Comparison of ENCODE assay signal across 13 cellular contexts in genomic region chr5:151676719-151677118, GRCh38. TPM values are rescaled to one million over a fixed set of nuclear protein-coding genes. Genes with fewer than 3 reads are reported as not detected.
DNase-seq lines count a peak whose midpoint lies in the region; ATAC-seq and TF ChIP-seq lines count a peak whose summit lies in the region.
"Had no signal": no experiment of that assay in that cellular context is flagged by ENCODE, and none has a peak within 500 bp of the region (broad histone marks: within the 10 kb centered on the region; RNA-seq: fewer than 3 reads in every experiment).

No MANE protein-coding gene starts in this region.

- H3K27me3 Mint-ChIP-seq in nephron (ENCODE audit: low read depth), result no peaks in the 10 kb centered on the region

- peaks cover 81% of the 10 kb centered on the region for H3K4me1 Mint-ChIP-seq in nephron
- H3K4me1 Mint-ChIP-seq: activated naive CD4-positive, alpha-beta T cell treated with anti-CD3 and anti-CD28 coated beads, Interleukin-2, amount 10 ng/mL, durations not matched to agents 7 days and 5 days had no signal

- H3K36me3 ChIP-seq in heart left ventricle (peaks cover 0 to 64% (median 29%) of the 10 kb centered on the region in 9 donors), esophagus muscularis mucosa (peaks cover 8 to 58% (median 33%) of the 10 kb centered on the region in 4 donors), upper lobe of right lung (peaks cover 32% of the 10 kb centered on the region)

- no peaks in the 10 kb centered on the region for H3K9me3 Mint-ChIP-seq in nephron
- H3K9me3 Mint-ChIP-seq: activated naive CD4-positive, alpha-beta T cell treated with anti-CD3 and anti-CD28 coated beads, Interleukin-2, amount 10 ng/mL, durations not matched to agents 7 days and 5 days had no signal

- no peaks in the 10 kb centered on the region for H3K27me3 ChIP-seq in heart left ventricle
- H3K27me3 ChIP-seq in esophagus muscularis mucosa, result no peaks in the 10 kb centered on the region
- no peaks in the 10 kb centered on the region for H3K27me3 ChIP-seq in upper lobe of right lung

- H3K4me3 ChIP-seq in heart left ventricle (peak overlapping the region in 1 of 12 donors; percentile 6), esophagus muscularis mucosa (no peak overlapping the region), upper lobe of right lung (no peak overlapping the region)

- DNase-seq in heart left ventricle, result no peak
- DNase-seq in cardiac septum (ENCODE audit: low spot score), result no peak
- DNase-seq in esophagus muscularis mucosa (ENCODE audit: extremely low spot score), result no peak
- DNase-seq in upper lobe of right lung, result no peak
- DNase-seq in omental fat pad (ENCODE audit: low spot score), result no peak
- DNase-seq in GM03348 (ENCODE audit: low spot score), result no peak
- DNase-seq: activated CD4-positive, alpha-beta T cell treated with anti-CD3 and anti-CD28 coated beads, Interleukin-2, amount 50 U/mL, for 48 hours; activated naive CD4-positive, alpha-beta T cell treated with anti-CD3 and anti-CD28 coated beads, Interleukin-2, amount 10 ng/mL, durations not matched to agents 7 days and 5 days; NCI-H345; stimulated activated CD4-positive, alpha-beta T cell treated with anti-CD3 and anti-CD28 coated beads, Interleukin-15, amount 100 ng/mL, for 24 hours; stimulated activated naive CD8-positive, alpha-beta T cell treated with anti-CD3 and anti-CD28 coated beads, Interleukin-15, Interleukin-2, amounts not matched to agents 100 U/mL and 50 U/mL, for 24 hours had no signal

- H3K4me3 Mint-ChIP-seq in nephron, result peak overlapping the region; percentile 15 to 66 (median 42)
- H3K4me3 Mint-ChIP-seq: activated naive CD4-positive, alpha-beta T cell treated with anti-CD3 and anti-CD28 coated beads, Interleukin-2, amount 10 ng/mL, durations not matched to agents 7 days and 5 days had no signal

- H3K9me3 ChIP-seq in heart left ventricle (no peaks in the 10 kb centered on the region), esophagus muscularis mucosa (no peaks in the 10 kb centered on the region), upper lobe of right lung (no peaks in the 10 kb centered on the region)

- H3K4me1 ChIP-seq in heart left ventricle, result peaks cover 25 to 98% (median 93%) of the 10 kb centered on the region in 12 donors
- H3K4me1 ChIP-seq in esophagus muscularis mucosa, result peaks cover 94 to 100% (median 97%) of the 10 kb centered on the region in 4 donors
- H3K4me1 ChIP-seq in upper lobe of right lung, result peaks cover 92% of the 10 kb centered on the region

- H3K36me3 Mint-ChIP-seq in nephron (ENCODE audit: low read depth), result peaks cover 68% of the 10 kb centered on the region
- H3K36me3 Mint-ChIP-seq: activated naive CD4-positive, alpha-beta T cell treated with anti-CD3 and anti-CD28 coated beads, Interleukin-2, amount 10 ng/mL, durations not matched to agents 7 days and 5 days had no signal

- 35 to 64% (median 38%) methylated on average over 2 of the region's 2 CpGs for WGBS in heart left ventricle, 4 donors
- 52% methylated on average over 2 of the region's 2 CpGs for WGBS in esophagus muscularis mucosa

- no peak for TF ChIP-seq EP300 in esophagus muscularis mucosa (IDR thresholded peaks at IDR 0.05)

- peak in 2 of 4 donors; percentile 15 to 17 for ATAC-seq in heart left ventricle
- ATAC-seq in upper lobe of right lung, result no peak
- no peak for ATAC-seq in HG02759 (IDR thresholded peaks at IDR 0.05; ENCODE audit: unreplicated experiment)
- ATAC-seq in omental fat pad (ENCODE audit: low FRiP score), result no peak
- ATAC-seq: stimulated activated naive CD8-positive, alpha-beta T cell treated with anti-CD3 and anti-CD28 coated beads, Interleukin-15, Interleukin-2, amounts not matched to agents 100 U/mL and 50 U/mL, for 24 hours had no signal

- no peak for TF ChIP-seq POLR2A in heart left ventricle (IDR thresholded peaks at IDR 0.05)
- TF ChIP-seq POLR2A in esophagus muscularis mucosa (IDR thresholded peaks at IDR 0.05; ENCODE audit: low read depth), result no peak

- peak overlapping the region; percentile 79 to 96 (median 83) for H3K27ac Mint-ChIP-seq in nephron
- H3K27ac Mint-ChIP-seq: activated naive CD4-positive, alpha-beta T cell treated with anti-CD3 and anti-CD28 coated beads, Interleukin-2, amount 10 ng/mL, durations not matched to agents 7 days and 5 days had no signal

- intact Hi-C loops in heart left ventricle (cut with DNase I), result loop anchor here in 1 of 10 donors (5.0 kb wide), 1 partner anchor 66 kb away; no protein-coding TSS in a partner anchor
- intact Hi-C loops in cardiac septum (cut with DNase I), result no loop called here
- intact Hi-C loops in esophagus muscularis mucosa (cut with DNase I), result no loop called here
- intact Hi-C loops in upper lobe of right lung (cut with DNase I), result no loop called here

- TF ChIP-seq CTCF in heart left ventricle (IDR thresholded peaks at IDR 0.05) (no peak), esophagus muscularis mucosa (IDR thresholded peaks at IDR 0.05) (no peak), nephron (IDR thresholded peaks at IDR 0.05; ENCODE audit: unreplicated experiment in 3 of 3) (no peak), upper lobe of right lung (IDR thresholded peaks at IDR 0.05) (no peak), omental fat pad (IDR thresholded peaks at IDR 0.05) (no peak)

- peak overlapping the region; percentile 79 to 94 (median 89) for H3K27ac ChIP-seq in heart left ventricle
- H3K27ac ChIP-seq in esophagus muscularis mucosa (replicated peaks in 1 of 4), result peak overlapping the region; percentile 79 to 86 (median 84)
- H3K27ac ChIP-seq in upper lobe of right lung, result peak overlapping the region; percentile 79

RNA-seq across cellular contexts. Expression of gene SPARC, which starts 10.0 kb away (rescaled TPM):
- total RNA-seq in heart left ventricle, result 1,000 to 10,000 TPM in 1 of 9 donors, 100 to 1,000 TPM in 8; 355 to 1,522 (median 471) TPM
- polyA plus RNA-seq in heart left ventricle, result 100 to 1,000 TPM; 119 to 747 TPM
- 539 TPM for total RNA-seq in cardiac septum
- total RNA-seq in esophagus muscularis mucosa, result 100 to 1,000 TPM; 269 to 875 (median 432) TPM
- total RNA-seq in upper lobe of right lung, result 1,248 TPM
- 1,000 to 10,000 TPM in 1 of 4 donors, 100 to 1,000 TPM in 3; 579 to 1,303 (median 656) TPM for total RNA-seq in omental fat pad
